In the genomic region with DNA sequence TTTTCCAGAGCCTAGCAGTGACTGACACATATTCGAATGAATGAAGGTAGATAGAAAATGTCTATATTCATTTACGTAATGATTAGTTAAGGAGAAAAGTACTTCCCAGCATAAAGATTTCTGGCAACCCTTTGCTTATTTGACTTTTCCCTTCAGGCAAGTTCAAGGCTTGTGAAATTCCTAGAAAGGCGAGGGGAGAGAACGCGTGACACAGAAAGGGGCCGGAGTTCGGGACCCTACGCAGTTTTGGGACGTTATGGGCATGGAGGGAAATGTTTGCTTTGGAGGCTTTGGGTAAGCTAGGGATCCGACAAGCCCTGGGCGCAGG, we compare ENCODE assay signal across 8 cellular contexts. TPM values are rescaled to one million over a fixed set of nuclear protein-coding genes. Genes with fewer than 3 reads are reported as not detected.
DNase-seq lines count a peak whose midpoint lies in the region; TF ChIP-seq lines count a peak whose summit lies in the region.

No MANE protein-coding gene starts in this region.

- H3K9me3 ChIP-seq in OCI-LY3 (ENCODE audit: insufficient read depth, low read length) = no peaks in the 10 kb centered on the region
- H3K9me3 ChIP-seq in endodermal cell (ENCODE audit: control insufficient read depth, low read length) = no peaks in the 10 kb centered on the region
- H3K9me3 ChIP-seq in neuron (ENCODE audit: low read length) = no peaks in the 10 kb centered on the region

- H3K36me3 ChIP-seq in OCI-LY3 (replicated peaks; ENCODE audit: low read depth, low read length) = no peaks in the 10 kb centered on the region
- no peaks in the 10 kb centered on the region for H3K36me3 ChIP-seq in endodermal cell (ENCODE audit: control insufficient read depth, insufficient read depth, low read length)
- H3K36me3 ChIP-seq in neuron (ENCODE audit: insufficient read depth, low read length) = no peaks in the 10 kb centered on the region

- H3K36me3 Mint-ChIP-seq in CD14-positive monocyte (no peaks in the 10 kb centered on the region), endodermal cell (ENCODE audit: low read depth) (no peaks in the 10 kb centered on the region)

- peak overlapping the region; percentile 89 for H3K4me2 ChIP-seq in OCI-LY3 (ENCODE audit: low read length)

- H3K4me3 ChIP-seq in OCI-LY3 (ENCODE audit: low read length) (peak overlapping the region; percentile 80), endodermal cell (ENCODE audit: low read length) (peak overlapping the region; percentile 80), neuron (ENCODE audit: low read length) (peak overlapping the region; percentile 81)

- intact Hi-C loops in CD14-positive monocyte (cut with micrococcal nuclease) = loop anchor here (2.0 to 5.0 kb wide), 2 partner anchors 42 to 45 kb away; no protein-coding TSS in a partner anchor

- H4K20me1 ChIP-seq in OCI-LY3 (ENCODE audit: insufficient read depth, low read length) = peaks cover 8% of the 10 kb centered on the region; the same call in 1 of the 2 replicates

- H3K27ac Mint-ChIP-seq in CD14-positive monocyte = peak overlapping the region in 4 of 7 donors; percentile 15 to 87 (median 62)
- peak overlapping the region; percentile 72 for H3K27ac Mint-ChIP-seq in endodermal cell

- H3K4me1 Mint-ChIP-seq in CD14-positive monocyte (peaks cover 27% of the 10 kb centered on the region), endodermal cell (peaks cover 9% of the 10 kb centered on the region)

- H3K27me3 ChIP-seq in OCI-LY3 (ENCODE audit: low read depth, low read length) = peaks cover 3% of the 10 kb centered on the region; the same call in 1 of the 2 replicates
- H3K27me3 ChIP-seq in endodermal cell (ENCODE audit: control insufficient read depth, insufficient read depth, low read length, poor library complexity, severe bottlenecking) = no peaks in the 10 kb centered on the region
- H3K27me3 ChIP-seq in neuron (ENCODE audit: insufficient read depth, low read length) = peaks cover 23% of the 10 kb centered on the region

- H3K9me3 Mint-ChIP-seq in CD14-positive monocyte (no peaks in the 10 kb centered on the region), endodermal cell (no peaks in the 10 kb centered on the region)

- H3K79me2 ChIP-seq in OCI-LY3 (ENCODE audit: low read length) = peaks cover 38% of the 10 kb centered on the region

- WGBS in endodermal cell (ENCODE audit: insufficient coverage in 1 of 2, insufficient read length in 1 of 2), 2 experiments = 18 to 94% methylated on average over 2 to 11 of the region's 11 CpGs

- H3K4me3 Mint-ChIP-seq in CD14-positive monocyte (peak overlapping the region; percentile 74 to 78), endodermal cell (peak overlapping the region; percentile 92)

- H3K9ac ChIP-seq in OCI-LY3 (ENCODE audit: low read length) = peak overlapping the region; percentile 66
- peak overlapping the region; percentile 38 for H3K9ac ChIP-seq in endodermal cell (ENCODE audit: extremely low read depth, low read length, poor library complexity, severe bottlenecking)

- no peak overlapping the region for H3K27ac ChIP-seq in OCI-LY3 (ENCODE audit: low read length)
- no peak overlapping the region for H3K27ac ChIP-seq in endodermal cell (ENCODE audit: low read depth, low read length)

- H3K4me1 ChIP-seq in OCI-LY3 (ENCODE audit: low read length) (peaks cover 13% of the 10 kb centered on the region), endodermal cell (ENCODE audit: control insufficient read depth, insufficient read depth, low read length) (no peaks in the 10 kb centered on the region), neuron (ENCODE audit: insufficient read depth, low read length) (peaks cover 13% of the 10 kb centered on the region)

- H3K27me3 Mint-ChIP-seq in CD14-positive monocyte (ENCODE audit: low read depth in 3 of 3) (no peaks in the 10 kb centered on the region), endodermal cell (ENCODE audit: insufficient read depth) (no peaks in the 10 kb centered on the region)

- DNase-seq in CD14-positive monocyte (ENCODE audit: low spot score) (no peak), endodermal cell (no peak), NCI-H1048 (lab: John Stamatoyannopoulos, UW) (no peak), DMS 273 (lab: John Stamatoyannopoulos, UW; ENCODE audit: unreplicated experiment) (no peak), pons (ENCODE audit: low spot score) (no peak), AG08395 (ENCODE audit: low spot score) (no peak)

- TF ChIP-seq CTCF in CD14-positive monocyte (IDR thresholded peaks at IDR 0.05) = no peak
- TF ChIP-seq CTCF in OCI-LY3 (IDR thresholded peaks at IDR 0.05; ENCODE audit: low read depth, low read length) = no peak
- TF ChIP-seq CTCF in endodermal cell (conservative IDR thresholded peaks at IDR 0.05) = no peak

- H2AFZ ChIP-seq in OCI-LY3 (ENCODE audit: low read depth, low read length) (peak overlapping the region; percentile 93), neuron (ENCODE audit: low read depth, low read length) (peak overlapping the region; percentile 85)

RNA-seq across cellular contexts. Expression of gene USP25, which starts 0.5 kb away (rescaled TPM):
- 1 to 10 TPM; 7.2 to 9.6 TPM for polyA plus RNA-seq in CD14-positive monocyte
- 10 to 100 TPM; 31.4 to 34.9 TPM for total RNA-seq in endodermal cell
- polyA plus RNA-seq in endodermal cell (2013, experiment 1 of 2) = 23.5 TPM
- 23.4 TPM for polyA plus RNA-seq in endodermal cell (2013, experiment 2 of 2)
